ENCODE assay signal across 8 cellular contexts in the genomic region with DNA sequence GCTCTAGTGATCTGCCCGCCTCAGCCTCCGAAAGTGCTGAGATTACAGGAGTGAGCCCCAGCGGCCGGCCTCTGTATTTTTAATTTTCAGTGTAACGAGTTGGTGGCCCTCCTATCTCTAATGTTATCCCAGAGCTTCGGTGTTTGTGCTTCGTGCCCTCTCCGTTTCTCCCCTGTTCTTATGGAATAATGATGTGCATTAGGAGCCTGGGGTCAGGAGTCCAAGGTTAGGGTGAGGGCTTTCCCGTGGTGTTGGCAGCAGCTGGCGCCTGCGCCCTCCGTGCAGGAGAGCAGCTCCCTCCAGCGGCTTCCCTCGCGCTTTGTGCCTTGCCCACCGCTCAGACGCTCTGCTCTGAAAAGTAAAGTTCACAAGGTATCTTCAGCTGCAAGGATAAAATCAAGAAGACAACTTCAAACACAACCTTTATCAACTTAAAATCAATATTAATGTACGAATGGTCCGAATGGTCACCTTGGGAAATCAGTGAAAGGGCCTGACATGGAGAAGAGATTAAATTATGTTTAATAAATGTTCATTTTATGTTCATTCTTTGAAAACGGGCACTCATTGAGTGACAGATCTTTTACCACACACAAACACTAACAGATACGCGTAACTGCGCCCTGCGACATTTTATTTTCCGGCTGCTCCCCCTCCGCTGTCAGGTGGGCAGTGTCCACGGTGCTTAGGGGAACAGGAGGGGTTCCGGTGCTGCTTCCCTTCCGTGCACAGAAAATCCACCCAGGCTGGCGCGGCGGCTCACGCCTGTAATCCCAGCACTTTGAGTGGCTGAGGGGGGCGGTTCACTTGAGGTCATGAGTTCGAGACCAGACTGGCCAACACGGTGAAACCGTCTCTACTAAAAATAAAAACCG.
DNase-seq lines count a peak whose midpoint lies in the region; ATAC-seq and TF ChIP-seq lines count a peak whose summit lies in the region.

No MANE protein-coding gene starts in this region.

- peak; percentile 52 for TF ChIP-seq CTCF in CD14-positive monocyte (IDR thresholded peaks at IDR 0.05)

- H3K4me1 Mint-ChIP-seq in CD14-positive monocyte, result peaks cover 17% of the 10 kb centered on the region
- H3K4me1 Mint-ChIP-seq in activated CD4-positive, alpha-beta T cell treated with anti-CD3 and anti-CD28 coated beads, Interleukin-2, amount 10 ng/mL, durations not matched to agents 7 days and 5 days, result peaks cover 17% of the 10 kb centered on the region
- H3K4me1 Mint-ChIP-seq in stimulated activated naive CD8-positive, alpha-beta T cell treated with anti-CD3 and anti-CD28 coated beads, Interleukin-15, amount 100 ng/mL, for 72 hours, result peaks cover 17% of the 10 kb centered on the region

- H3K36me3 Mint-ChIP-seq in CD14-positive monocyte, result peaks cover 3 to 4% of the 10 kb centered on the region in 2 donors
- H3K36me3 Mint-ChIP-seq in activated CD4-positive, alpha-beta T cell treated with anti-CD3 and anti-CD28 coated beads, Interleukin-2, amount 10 ng/mL, durations not matched to agents 7 days and 5 days (ENCODE audit: low read depth), result no peaks in the 10 kb centered on the region

- no peak overlapping the region for H3K4ac ChIP-seq in mesendoderm (ENCODE audit: low read depth, low read length)

- H2BK5ac ChIP-seq in mesendoderm (ENCODE audit: low read length), result no peak overlapping the region

- H3K27me3 Mint-ChIP-seq in CD14-positive monocyte (ENCODE audit: low read depth in 3 of 3), result peaks cover 22 to 30% (median 29%) of the 10 kb centered on the region in 3 donors
- H3K27me3 Mint-ChIP-seq in activated CD4-positive, alpha-beta T cell treated with anti-CD3 and anti-CD28 coated beads, Interleukin-2, amount 10 ng/mL, durations not matched to agents 7 days and 5 days, result peaks cover 24% of the 10 kb centered on the region
- H3K27me3 Mint-ChIP-seq in stimulated activated naive CD8-positive, alpha-beta T cell treated with anti-CD3 and anti-CD28 coated beads, Interleukin-15, amount 100 ng/mL, for 72 hours, result peaks cover 27% of the 10 kb centered on the region

- H2AK5ac ChIP-seq in mesendoderm (ENCODE audit: low read length), result no peak overlapping the region

- intact Hi-C loops in CD14-positive monocyte (cut with micrococcal nuclease), result no loop called here

- H4K5ac ChIP-seq in mesendoderm (ENCODE audit: low read length), result no peak overlapping the region

- no CpG with 5 or more reads among the region's 38 CpGs for WGBS in mesendoderm (ENCODE audit: extremely low coverage, insufficient coverage, low lambda C conversion rate)

- H3K9ac ChIP-seq in duodenal mucosa (ENCODE audit: low read depth in 1 of 2, low read length in 2 of 2), result no peak overlapping the region
- H3K9ac ChIP-seq in mesendoderm (ENCODE audit: low read length), result no peak overlapping the region

- H3K23ac ChIP-seq in mesendoderm (ENCODE audit: low read length), result no peak overlapping the region

- H3K27me3 ChIP-seq in duodenal mucosa (ENCODE audit: control insufficient read depth in 1 of 2, insufficient read depth in 2 of 2, low read length in 2 of 2), result no peaks in the 10 kb centered on the region
- no peaks in the 10 kb centered on the region for H3K27me3 ChIP-seq in mesendoderm (ENCODE audit: insufficient read depth, low read length, poor library complexity)

- peak; percentile 34 for ATAC-seq in HG02885 (IDR thresholded peaks at IDR 0.05; ENCODE audit: poor library complexity, unreplicated experiment)
- peak; percentile 74 for ATAC-seq in stimulated activated naive CD8-positive, alpha-beta T cell treated with anti-CD3 and anti-CD28 coated beads, Interleukin-15, amount 100 ng/mL, for 72 hours
- no peak for ATAC-seq in HG03196 (IDR thresholded peaks at IDR 0.05; ENCODE audit: unreplicated experiment)

- H3K4me3 ChIP-seq in duodenal mucosa (ENCODE audit: low read depth in 1 of 2, low read length in 2 of 2) (peak overlapping the region; percentile 37 to 47), mesendoderm (ENCODE audit: low read length) (no peak overlapping the region)

- H3K27ac ChIP-seq in duodenal mucosa (ENCODE audit: low read depth, low read length), result no peak overlapping the region
- no peak overlapping the region for H3K27ac ChIP-seq in mesendoderm (ENCODE audit: low read depth, low read length)

- H3K36me3 ChIP-seq in duodenal mucosa (ENCODE audit: control insufficient read depth in 1 of 2, insufficient read depth in 2 of 2, low read length in 2 of 2), result no peaks in the 10 kb centered on the region
- no peaks in the 10 kb centered on the region for H3K36me3 ChIP-seq in mesendoderm (ENCODE audit: control insufficient read depth, insufficient read depth, low read length)

- peak overlapping the region; percentile 86 to 95 for H3K4me3 Mint-ChIP-seq in CD14-positive monocyte
- peak overlapping the region; percentile 40 for H3K4me3 Mint-ChIP-seq in activated CD4-positive, alpha-beta T cell treated with anti-CD3 and anti-CD28 coated beads, Interleukin-2, amount 10 ng/mL, durations not matched to agents 7 days and 5 days
- H3K4me3 Mint-ChIP-seq in stimulated activated naive CD8-positive, alpha-beta T cell treated with anti-CD3 and anti-CD28 coated beads, Interleukin-15, amount 100 ng/mL, for 72 hours, result peak overlapping the region; percentile 70 to 87

- no peak overlapping the region for H3K18ac ChIP-seq in mesendoderm (ENCODE audit: low read length)

- POLR2A ChIA-PET in activated CD4-positive, alpha-beta T cell treated with anti-CD3 and anti-CD28 coated beads, Interleukin-2, amount 10 ng/mL, durations not matched to agents 7 days and 5 days (lab: Charles Lee), result interaction anchor here (0.6 kb wide), 1 partner anchor 76 kb away, joined by 9 read pairs; no protein-coding TSS in a partner anchor

- CTCF ChIA-PET in activated CD4-positive, alpha-beta T cell treated with anti-CD3 and anti-CD28 coated beads, Interleukin-2, amount 10 ng/mL, durations not matched to agents 7 days and 5 days (lab: Charles Lee), result interaction anchor here (1.1 to 1.4 kb wide), 3 partner anchors 9 to 121 kb away, joined by 3 to 5 read pairs (median 4); no protein-coding TSS in a partner anchor

- H3K9me3 ChIP-seq in duodenal mucosa (ENCODE audit: control insufficient read depth in 1 of 2, low read length in 2 of 2), result no peaks in the 10 kb centered on the region

- H3K4me1 ChIP-seq in duodenal mucosa (ENCODE audit: control insufficient read depth in 1 of 2, insufficient read depth in 2 of 2, low read length in 2 of 2), result peaks cover 0 to 7% of the 10 kb centered on the region in 2 donors
- H3K4me1 ChIP-seq in mesendoderm (ENCODE audit: control insufficient read depth, low read depth, low read length), result no peaks in the 10 kb centered on the region

- H3K79me2 ChIP-seq in mesendoderm (ENCODE audit: control insufficient read depth, insufficient read depth, low read length), result no peaks in the 10 kb centered on the region

- no peak overlapping the region for H2BK120ac ChIP-seq in mesendoderm (ENCODE audit: low read depth, low read length)

- H3K56ac ChIP-seq in mesendoderm (ENCODE audit: low read length), result no peak overlapping the region

- H3K79me1 ChIP-seq in mesendoderm (ENCODE audit: low read length), result no peaks in the 10 kb centered on the region

- H2BK15ac ChIP-seq in mesendoderm (replicated peaks; ENCODE audit: low read depth), result no peak overlapping the region

- H3K4me2 ChIP-seq in mesendoderm (ENCODE audit: low read length), result no peak overlapping the region

- peak overlapping the region in 1 of 7 donors; percentile 46 for H3K27ac Mint-ChIP-seq in CD14-positive monocyte
- peak overlapping the region; percentile 16 for H3K27ac Mint-ChIP-seq in activated CD4-positive, alpha-beta T cell treated with anti-CD3 and anti-CD28 coated beads, Interleukin-2, amount 10 ng/mL, durations not matched to agents 7 days and 5 days
- H3K27ac Mint-ChIP-seq in stimulated activated naive CD8-positive, alpha-beta T cell treated with anti-CD3 and anti-CD28 coated beads, Interleukin-15, amount 100 ng/mL, for 72 hours, result no peak overlapping the region

- DNase-seq in CD14-positive monocyte (ENCODE audit: low spot score), result peak; percentile 61
- DNase-seq in activated CD4-positive, alpha-beta T cell treated with anti-CD3 and anti-CD28 coated beads, Interleukin-2, amount 10 ng/mL, durations not matched to agents 7 days and 5 days, result peak; percentile 44
- peak; percentile 44 for DNase-seq in mesendoderm
- DNase-seq in stimulated activated naive CD8-positive, alpha-beta T cell treated with anti-CD3 and anti-CD28 coated beads, Interleukin-15, amount 100 ng/mL, for 72 hours, result peak; percentile 39 to 63
- DNase-seq in NCI-H1694 (lab: John Stamatoyannopoulos, UW), result no peak

- H4K8ac ChIP-seq in mesendoderm (ENCODE audit: low read depth, low read length), result no peak overlapping the region

- peaks cover 0 to 11% (median 9%) of the 10 kb centered on the region in 7 donors for H3K9me3 Mint-ChIP-seq in CD14-positive monocyte
- H3K9me3 Mint-ChIP-seq in activated CD4-positive, alpha-beta T cell treated with anti-CD3 and anti-CD28 coated beads, Interleukin-2, amount 10 ng/mL, durations not matched to agents 7 days and 5 days, result no peaks in the 10 kb centered on the region
- H3K9me3 Mint-ChIP-seq in stimulated activated naive CD8-positive, alpha-beta T cell treated with anti-CD3 and anti-CD28 coated beads, Interleukin-15, amount 100 ng/mL, for 72 hours, result no peaks in the 10 kb centered on the region

Comparison
In these comparisons a context has a peak if more than half of its experiments do, and no peak if none do; other contexts are left out.
1. H3K4me3 Mint-ChIP-seq: peak in every context shown above with its lines; median percentile 90 in CD14-positive monocyte; 78 in stimulated activated naive CD8-positive, alpha-beta T cell treated with anti-CD3 and anti-CD28 coated beads, Interleukin-15, amount 100 ng/mL, for 72 hours; 40 in activated CD4-positive, alpha-beta T cell treated with anti-CD3 and anti-CD28 coated beads, Interleukin-2, amount 10 ng/mL, durations not matched to agents 7 days and 5 days.